ENCODE assay signal across 7 cellular contexts in the genomic region with DNA sequence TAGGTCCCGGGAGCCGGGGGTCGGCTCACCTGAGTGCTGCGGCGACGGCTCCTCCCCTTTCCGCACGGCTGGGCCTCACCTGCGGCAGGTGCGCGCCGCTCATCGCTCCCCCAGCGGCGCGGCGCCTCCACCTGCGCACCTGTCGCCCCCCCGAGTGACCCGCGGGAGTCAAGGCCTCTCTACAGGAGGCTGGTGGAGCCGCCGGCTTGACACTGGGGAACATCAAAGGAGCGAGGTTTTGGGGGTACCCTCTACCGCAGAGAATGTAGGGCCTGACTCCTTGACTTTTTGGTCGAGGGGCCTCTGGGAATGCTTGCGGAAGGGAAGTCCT. TPM values are rescaled to one million over a fixed set of nuclear protein-coding genes. Genes with fewer than 3 reads are reported as not detected.
DNase-seq lines count a peak whose midpoint lies in the region; ATAC-seq and TF ChIP-seq lines count a peak whose summit lies in the region.

No MANE protein-coding gene starts in this region.

- 7 to 35% methylated on average over 2 to 3 of the region's 28 CpGs for WGBS in esophagus squamous epithelium, 2 donors

- no peak for TF ChIP-seq POLR2A in esophagus squamous epithelium (IDR thresholded peaks at IDR 0.05)
- TF ChIP-seq POLR2A in gastrocnemius medialis (IDR thresholded peaks at IDR 0.05), result no peak

- TF ChIP-seq CTCF in GM06990 (IDR thresholded peaks at IDR 0.05; ENCODE audit: insufficient read depth, low read length, poor library complexity, severe bottlenecking) (no peak), esophagus squamous epithelium (IDR thresholded peaks at IDR 0.05) (no peak), gastrocnemius medialis (IDR thresholded peaks at IDR 0.05 in 4 of 5, conservative IDR thresholded peaks at IDR 0.05 in 1 of 5) (no peak)

- no peaks in the 10 kb centered on the region for H3K36me3 ChIP-seq in GM06990 (ENCODE audit: control insufficient read depth, insufficient read depth, low read length)
- H3K36me3 ChIP-seq in esophagus squamous epithelium, result no peaks in the 10 kb centered on the region
- H3K36me3 ChIP-seq in gastrocnemius medialis, result no peaks in the 10 kb centered on the region

- H3K4me3 ChIP-seq in GM06990 (replicated peaks; ENCODE audit: low read depth, low read length), result peak overlapping the region; percentile 20; the same call in 1 of the 2 replicates
- H3K4me3 ChIP-seq in esophagus squamous epithelium, result peak overlapping the region; percentile 75 to 83 (median 82)
- H3K4me3 ChIP-seq in gastrocnemius medialis, result peak overlapping the region; percentile 64 to 71 (median 68)

- H3K4me1 ChIP-seq in esophagus squamous epithelium, result peaks cover 17 to 40% (median 19%) of the 10 kb centered on the region in 3 donors
- H3K4me1 ChIP-seq in gastrocnemius medialis, result peaks cover 9 to 24% of the 10 kb centered on the region in 2 donors

- H3K27ac ChIP-seq in esophagus squamous epithelium, result no peak overlapping the region
- no peak overlapping the region for H3K27ac ChIP-seq in gastrocnemius medialis

- no peaks in the 10 kb centered on the region for H3K9me3 ChIP-seq in esophagus squamous epithelium
- no peaks in the 10 kb centered on the region for H3K9me3 ChIP-seq in gastrocnemius medialis

- DNase-seq in GM06990 (ENCODE audit: extremely low read depth, insufficient read length) (no peak), NCI-H774 (lab: John Stamatoyannopoulos, UW) (peak; percentile 85), esophagus squamous epithelium (lab: John Stamatoyannopoulos, UW) (no peak), gastrocnemius medialis (no peak), RPMI8226 (no peak), inferior parietal cortex (ENCODE audit: extremely low spot score) (no peak), putamen (ENCODE audit: low spot score) (no peak)

- intact Hi-C loops in esophagus squamous epithelium (cut with DNase I), result loop anchor here (5.0 kb wide), 1 partner anchor 36 kb away; no protein-coding TSS in a partner anchor
- intact Hi-C loops in gastrocnemius medialis (cut with DNase I; ENCODE audit: low total_unique reads), result loop anchor here (1.0 to 5.0 kb wide), 6 partner anchors 24 to 449 kb away; partner anchors contain the start of gene NTMT1

- ATAC-seq in gastrocnemius medialis, result no peak

- in situ Hi-C loops in gastrocnemius medialis (cut with MboI; ENCODE audit: low sequenced_read_pairs in 4 of 4), result no loop called here

- H3K27me3 ChIP-seq in GM06990 (replicated peaks; ENCODE audit: control insufficient read depth, insufficient read depth, low read length) (no peaks in the 10 kb centered on the region; the same call in 1 of the 2 replicates), esophagus squamous epithelium (peaks cover 0 to under 1% (median 0%) of the 10 kb centered on the region in 4 donors), gastrocnemius medialis (peaks cover 0 to 5% (median 5%) of the 10 kb centered on the region in 3 donors)

RNA-seq across cellular contexts. Expression of gene IER5L, which starts 0.5 kb away (rescaled TPM):
- 1 to 10 TPM; 6.1 to 8.7 (median 7.2) TPM for total RNA-seq in esophagus squamous epithelium
- total RNA-seq in gastrocnemius medialis, result 1 to 10 TPM in 3 of 4 donors, under 1 TPM in 1; 0.92 to 3.4 (median 2.9) TPM

Comparison
In these comparisons a context has a peak if more than half of its experiments do, and no peak if none do; other contexts are left out.
1. H3K4me3 ChIP-seq: peak in every context shown above with its lines; median percentile 82 in esophagus squamous epithelium; 68 in gastrocnemius medialis; 20 in GM06990.